Comparison of ENCODE assay signal across 1 cellular context in genomic region chr1:179026813-179027664, GRCh38.
TF ChIP-seq lines count a peak whose summit lies in the region.

No MANE protein-coding gene starts in this region.

TF ChIP-seq in WTC11, 78 proteins besides CTCF, POLR2A, EP300 and RAD21 (continued from another document):
- TF ChIP-seq AR (CRISPR knock-in tag; IDR thresholded peaks at IDR 0.05) (no peak), GABPB1 (CRISPR knock-in tag; IDR thresholded peaks at IDR 0.05) (no peak), ZNF263 (CRISPR knock-in tag; IDR thresholded peaks at IDR 0.05; ENCODE audit: low read depth) (no peak), HMGA2 (CRISPR knock-in tag; IDR thresholded peaks at IDR 0.05) (no peak), ZNF138 (CRISPR knock-in tag; conservative IDR thresholded peaks at IDR 0.05) (no peak), SP1 (CRISPR knock-in tag; conservative IDR thresholded peaks at IDR 0.05) (no peak), RORB (CRISPR knock-in tag; IDR thresholded peaks at IDR 0.05) (no peak), MYBL2 (CRISPR knock-in tag; IDR thresholded peaks at IDR 0.05) (no peak), FOXP4 (CRISPR knock-in tag; IDR thresholded peaks at IDR 0.05) (no peak), SMAD3 (CRISPR knock-in tag; IDR thresholded peaks at IDR 0.05; ENCODE audit: borderline replicate concordance) (no peak), NFATC4 (CRISPR knock-in tag; IDR thresholded peaks at IDR 0.05) (no peak)
